2 cellular contexts compared by ENCODE assay signal in the genomic region with DNA sequence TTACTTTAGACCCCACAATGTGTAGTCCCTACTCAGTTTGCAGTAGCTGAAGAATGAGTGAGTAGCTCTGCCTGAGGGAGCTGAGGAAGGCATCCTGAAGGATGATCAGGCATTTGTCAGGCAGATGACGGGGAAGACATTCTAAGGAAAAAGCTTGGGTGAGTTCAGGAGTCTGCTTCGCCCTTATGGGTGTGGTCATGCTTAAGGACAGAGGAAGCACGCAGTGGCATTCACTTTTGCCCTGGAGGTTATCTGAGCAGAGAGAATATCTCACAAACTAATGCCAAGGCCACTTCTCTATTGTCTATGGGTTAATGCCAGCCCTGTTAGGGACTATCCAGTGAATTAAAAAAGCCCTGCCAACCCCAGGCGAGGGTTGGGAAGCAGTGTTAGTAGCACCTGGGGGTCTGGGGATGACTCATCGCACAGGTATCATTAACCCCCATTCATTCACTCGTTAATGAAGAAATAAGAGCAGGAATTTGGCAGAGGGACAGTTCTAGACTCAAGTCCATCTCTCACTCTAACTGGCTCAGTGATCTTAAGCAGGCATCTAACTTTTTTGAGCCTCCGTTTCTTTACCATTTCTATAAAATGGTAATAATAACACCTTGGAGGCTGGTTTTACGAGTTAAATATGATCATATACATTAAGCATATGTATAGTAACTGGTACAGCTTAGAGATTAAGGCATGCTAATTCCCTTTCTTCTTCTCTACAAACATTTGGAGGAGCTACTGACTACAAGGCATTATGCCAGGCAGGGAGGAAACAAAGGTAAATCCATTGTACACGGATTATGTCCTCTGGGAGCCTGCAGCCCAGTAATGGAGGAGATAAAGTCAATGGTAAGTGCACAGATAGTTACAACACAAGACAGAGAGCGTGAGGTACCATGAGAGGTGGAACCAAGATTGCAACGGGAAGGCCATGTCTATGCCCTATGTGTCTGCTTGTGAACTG.
TF ChIP-seq lines count a peak whose summit lies in the region.

No MANE protein-coding gene starts in this region.

TF ChIP-seq in IMR-90, 13 proteins besides CTCF, POLR2A, EP300 and RAD21:
- TF ChIP-seq, protein P1, sequence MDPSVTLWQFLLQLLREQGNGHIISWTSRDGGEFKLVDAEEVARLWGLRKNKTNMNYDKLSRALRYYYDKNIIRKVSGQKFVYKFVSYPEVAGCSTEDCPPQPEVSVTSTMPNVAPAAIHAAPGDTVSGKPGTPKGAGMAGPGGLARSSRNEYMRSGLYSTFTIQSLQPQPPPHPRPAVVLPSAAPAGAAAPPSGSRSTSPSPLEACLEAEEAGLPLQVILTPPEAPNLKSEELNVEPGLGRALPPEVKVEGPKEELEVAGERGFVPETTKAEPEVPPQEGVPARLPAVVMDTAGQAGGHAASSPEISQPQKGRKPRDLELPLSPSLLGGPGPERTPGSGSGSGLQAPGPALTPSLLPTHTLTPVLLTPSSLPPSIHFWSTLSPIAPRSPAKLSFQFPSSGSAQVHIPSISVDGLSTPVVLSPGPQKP (IDR thresholded peaks at IDR 0.05; ENCODE audit: borderline replicate concordance, low read depth, low read length) = no peak
- TF ChIP-seq SMC3 (IDR thresholded peaks at IDR 0.05; ENCODE audit: low read depth, low read length) (no peak), RCOR1 (IDR thresholded peaks at IDR 0.05; ENCODE audit: insufficient replicate concordance, low read length) (no peak), CHD1 (IDR thresholded peaks at IDR 0.05; ENCODE audit: low read depth, low read length) (no peak)

TF ChIP-seq in K562, 482 proteins besides CTCF, POLR2A, EP300 and RAD21:
- TF ChIP-seq ZBTB5 (IDR thresholded peaks at IDR 0.05) = no peak
- TF ChIP-seq BRCA1 (IDR thresholded peaks at IDR 0.05) = no peak
- TF ChIP-seq BRCA1 (CRISPR knock-in tag; IDR thresholded peaks at IDR 0.05) = no peak
- TF ChIP-seq HNRNPUL1 (IDR thresholded peaks at IDR 0.05; ENCODE audit: low read length) = no peak
- TF ChIP-seq NR2F6 (CRISPR knock-in tag; IDR thresholded peaks at IDR 0.05) = no peak
- no peak for TF ChIP-seq BMI1 (IDR thresholded peaks at IDR 0.05; ENCODE audit: low read length)
- no peak for TF ChIP-seq ZNF830 (CRISPR knock-in tag; IDR thresholded peaks at IDR 0.05)
- no peak for TF ChIP-seq ARID3A (IDR thresholded peaks at IDR 0.05; ENCODE audit: borderline replicate concordance, low read depth, low read length)
- no peak for TF ChIP-seq ZNF354B (CRISPR knock-in tag; IDR thresholded peaks at IDR 0.05)
